ENCODE assay signal across 18 cellular contexts in genomic region chr3:153906366-153906765, GRCh38.
DNase-seq lines count a peak whose midpoint lies in the region; ATAC-seq, FAIRE-seq and TF ChIP-seq lines count a peak whose summit lies in the region.
"Had no signal": no experiment of that assay in that cellular context is flagged by ENCODE, and none has a peak within 500 bp of the region (broad histone marks: within the 10 kb centered on the region; RNA-seq: fewer than 3 reads in every experiment).

No MANE protein-coding gene starts in this region.

- no TSS peak for BruUV-seq in HepG2 (replicated peaks; lab: Mats Ljungman, UMichigan)

- DNase-seq in HepG2 (ENCODE audit: low spot score) (no peak), left lung (no peak), upper lobe of right lung (no peak), OCI-M2 (lab: John Stamatoyannopoulos, UW; ENCODE audit: unreplicated experiment) (no peak), DMS153 (lab: John Stamatoyannopoulos, UW) (no peak), HTR-8/SVneo (ENCODE audit: insufficient read length, low spot score) (no peak)
- DNase-seq: ACHN; BE2C; C1 segment of cervical spinal cord; Caco-2; CD4-positive, alpha-beta T cell; GM23248 had no signal

- H3K27me3 ChIP-seq in liver (ENCODE audit: control insufficient read depth in 4 of 4, insufficient read depth in 4 of 4, low read length in 3 of 4) (peaks cover 0 to 8% (median 0%) of the 10 kb centered on the region in 4 donors), HepG2 (ENCODE audit: control insufficient read depth in 1 of 2, insufficient read depth in 2 of 2, low read length in 2 of 2) (no peaks in the 10 kb centered on the region), left lung (no peaks in the 10 kb centered on the region), upper lobe of right lung (no peaks in the 10 kb centered on the region)
- H3K27me3 ChIP-seq: BE2C had no signal

- no peaks in the 10 kb centered on the region for H3K36me3 ChIP-seq in liver (ENCODE audit: control insufficient read depth in 4 of 4, insufficient read depth in 3 of 4, low read depth in 1 of 4, low read length in 3 of 4)
- H3K36me3 ChIP-seq in HepG2 (replicated peaks in 1 of 2; ENCODE audit: control insufficient read depth in 1 of 2, insufficient read depth in 2 of 2, low read length in 2 of 2): no peaks in the 10 kb centered on the region
- no peaks in the 10 kb centered on the region for H3K36me3 ChIP-seq in left lung
- no peaks in the 10 kb centered on the region for H3K36me3 ChIP-seq in upper lobe of right lung
- H3K36me3 ChIP-seq: BE2C, HAP-1 had no signal

- CTCF ChIA-PET in HepG2 (lab: Yijun Ruan, JAX; ENCODE audit: low intra/inter-chr PET ratio, low total read pairs): no interaction called here

- no peak overlapping the region for H3K4me3 ChIP-seq in liver (ENCODE audit: low read depth in 1 of 3, low read length in 3 of 3)
- no peak overlapping the region for H3K4me3 ChIP-seq in HepG2 (replicated peaks in 1 of 3; ENCODE audit: insufficient read depth in 1 of 3, low read depth in 2 of 3, low read length in 3 of 3)
- no peak overlapping the region for H3K4me3 ChIP-seq in left lung
- no peak overlapping the region for H3K4me3 ChIP-seq in upper lobe of right lung
- H3K4me3 ChIP-seq: GM23248, HAP-1 had no signal

- no peak for FAIRE-seq in HepG2 (lab: Jason Lieb, UNC)
- no peak for FAIRE-seq in HTR-8/SVneo (lab: Jason Lieb, UNC)
- FAIRE-seq: A204.1, G401.6, GM12891 had no signal

- TF ChIP-seq EP300 in HepG2 (IDR thresholded peaks at IDR 0.05; ENCODE audit: low read depth in 2 of 2, low read length in 2 of 2) (no peak), HepG2 (CRISPR knock-in tag; IDR thresholded peaks at IDR 0.05; ENCODE audit: borderline replicate concordance) (no peak)

- H3K9ac ChIP-seq in liver (ENCODE audit: low read depth in 1 of 2, low read length in 2 of 2): no peak overlapping the region
- H3K9ac ChIP-seq in HepG2 (ENCODE audit: insufficient read depth, low read depth, low read length): no peak overlapping the region
- H3K9ac ChIP-seq: GM23248 had no signal

- H3K4me1 ChIP-seq in liver (ENCODE audit: control insufficient read depth in 4 of 4, insufficient read depth in 4 of 4, low read length in 3 of 4) (peaks cover 0 to 8% (median under 1%) of the 10 kb centered on the region in 4 donors), HepG2 (ENCODE audit: insufficient read depth, low read length) (no peaks in the 10 kb centered on the region), left lung (no peaks in the 10 kb centered on the region), upper lobe of right lung (no peaks in the 10 kb centered on the region)
- H3K4me1 ChIP-seq: BE2C, Caco-2 had no signal

- H4K20me1 ChIP-seq in HepG2 (ENCODE audit: insufficient read depth, low read length): no peaks in the 10 kb centered on the region

- 27% methylated on average over 2 of the region's 2 CpGs for WGBS in liver
- 0% methylated on average over 2 of the region's 2 CpGs for WGBS in HepG2 (ENCODE audit: low lambda C conversion rate)

- ATAC-seq in HepG2 (no peak), left lung (peak; percentile 71), upper lobe of right lung (peak; percentile 31)

- POLR2A ChIA-PET in HepG2 (lab: Yijun Ruan, JAX): no interaction called here

- intact Hi-C loops in HepG2 (cut with micrococcal nuclease; ENCODE audit: unreplicated experiment) (no loop called here), left lung (cut with DNase I) (no loop called here), upper lobe of right lung (cut with DNase I) (no loop called here)

- TF ChIP-seq CTCF in liver (IDR thresholded peaks at IDR 0.05; ENCODE audit: low read depth, low read length, missing input control) (no peak), HepG2 (CRISPR knock-in tag; IDR thresholded peaks at IDR 0.05) (no peak), VCaP (conservative IDR thresholded peaks at IDR 0.05) (no peak), left lung (IDR thresholded peaks at IDR 0.05) (no peak), upper lobe of right lung (IDR thresholded peaks at IDR 0.05) (no peak)

- no peak overlapping the region for H3K27ac ChIP-seq in liver (ENCODE audit: low read depth in 1 of 2, low read length in 2 of 2)
- H3K27ac ChIP-seq in HepG2 (ENCODE audit: extremely low read length, insufficient read depth, low read length): no peak overlapping the region
- peak overlapping the region; percentile 65 for H3K27ac ChIP-seq in VCaP
- no peak overlapping the region for H3K27ac ChIP-seq in left lung
- H3K27ac ChIP-seq in upper lobe of right lung: no peak overlapping the region
- H3K27ac ChIP-seq: GM23248 had no signal

- TF ChIP-seq POLR2A in HepG2 (IDR thresholded peaks at IDR 0.05; ENCODE audit: insufficient read depth in 1 of 2, low read depth in 2 of 2, low read length in 2 of 2): no peak

- H3K79me2 ChIP-seq in HepG2 (ENCODE audit: insufficient read depth, low read length): no peaks in the 10 kb centered on the region

- no peak for TF ChIP-seq RAD21 in liver (IDR thresholded peaks at IDR 0.05)
- no peak for TF ChIP-seq RAD21 in HepG2 (CRISPR knock-in tag; IDR thresholded peaks at IDR 0.05)

- in situ Hi-C loops in HepG2 (cut with HindIII; ENCODE audit: extremely low pct_ligation_motif_present, low pct_unique_long_range_greater_than_20kb): no loop called here

- no peak overlapping the region for H2AFZ ChIP-seq in HepG2 (ENCODE audit: low read length)
- H2AFZ ChIP-seq: GM23248 had no signal

- no peaks in the 10 kb centered on the region for H3K9me3 ChIP-seq in liver (ENCODE audit: control insufficient read depth in 4 of 4, low read length in 3 of 4)
- H3K9me3 ChIP-seq in HepG2 (ENCODE audit: low read length): no peaks in the 10 kb centered on the region
- no peaks in the 10 kb centered on the region for H3K9me3 ChIP-seq in left lung
- no peaks in the 10 kb centered on the region for H3K9me3 ChIP-seq in upper lobe of right lung
- H3K9me3 ChIP-seq: BE2C, Caco-2, HAP-1 had no signal

- no peak overlapping the region for H3K4me2 ChIP-seq in HepG2 (ENCODE audit: low read depth, low read length)

TF ChIP-seq in liver, 16 proteins besides CTCF, POLR2A, EP300 and RAD21:
- TF ChIP-seq FOXA2 (IDR thresholded peaks at IDR 0.05) (peak; percentile 77), FOXA1 (IDR thresholded peaks at IDR 0.05) (peak; percentile 45), RXRA (IDR thresholded peaks at IDR 0.05) (no peak)

TF ChIP-seq in HepG2, 621 proteins besides CTCF, POLR2A, EP300 and RAD21:
- TF ChIP-seq ZNF580 (CRISPR knock-in tag; IDR thresholded peaks at IDR 0.05; ENCODE audit: borderline replicate concordance, low read depth): no peak
- no peak for TF ChIP-seq TRIM24 (CRISPR knock-in tag; IDR thresholded peaks at IDR 0.05)
TF ChIP-seq in HepG2: peak in this region for 0.
